Comparison of ENCODE assay signal across 10 cellular contexts in the genomic region with DNA sequence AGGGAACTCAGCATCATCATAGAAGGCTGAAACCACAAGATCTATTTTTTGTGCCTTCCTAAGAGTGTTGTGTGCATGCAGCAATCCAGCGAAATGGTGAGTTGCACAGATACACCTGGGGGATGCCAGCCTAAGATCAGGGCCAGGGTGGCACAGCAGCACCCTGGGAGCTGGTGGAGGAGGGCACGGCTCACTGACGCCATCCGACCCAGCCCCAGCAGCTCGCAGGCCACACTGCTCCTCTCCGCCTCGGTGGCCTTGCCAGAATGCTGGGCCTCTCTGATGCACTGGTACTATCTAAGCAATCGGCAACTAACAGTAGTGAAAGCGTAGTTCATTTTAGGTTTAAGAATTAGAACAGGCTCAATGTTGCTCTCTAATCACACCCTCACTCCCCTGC. TPM values are rescaled to one million over a fixed set of nuclear protein-coding genes. Genes with fewer than 3 reads are reported as not detected.
DNase-seq lines count a peak whose midpoint lies in the region; ATAC-seq and TF ChIP-seq lines count a peak whose summit lies in the region.
"Had no signal": no experiment of that assay in that cellular context is flagged by ENCODE, and none has a peak within 500 bp of the region (broad histone marks: within the 10 kb centered on the region; RNA-seq: fewer than 3 reads in every experiment).

No MANE protein-coding gene starts in this region.

- intact Hi-C loops in activated CD8-positive, alpha-beta T cell treated with anti-CD3 and anti-CD28 coated beads for 36 hours (cut with micrococcal nuclease) = loop anchor here (5.0 kb wide), 1 partner anchor 60 kb away; no protein-coding TSS in a partner anchor

- no peaks in the 10 kb centered on the region for H3K27me3 ChIP-seq in muscle layer of duodenum (ENCODE audit: low read depth, low read length)

- H3K36me3 ChIP-seq in muscle layer of duodenum (ENCODE audit: control insufficient read depth in 1 of 2, insufficient read depth in 2 of 2, low read length in 2 of 2) = no peaks in the 10 kb centered on the region

- H3K9me3 ChIP-seq in muscle layer of duodenum (ENCODE audit: control insufficient read depth in 1 of 2, low read length in 2 of 2) = no peaks in the 10 kb centered on the region

- POLR2A ChIA-PET in activated CD8-positive, alpha-beta T cell treated with anti-CD3 and anti-CD28 coated beads for 36 hours (lab: Charles Lee) = interaction anchor here (0.8 to 2.6 kb wide), 8 partner anchors 10 to 37 kb away, joined by 3 to 16 read pairs (median 7); partner anchors contain the start of gene CAPZB
- POLR2A ChIA-PET in activated CD8-positive, alpha-beta T cell treated with anti-CD3 and anti-CD28 coated beads, Interleukin-2, amount 10 ng/mL, durations not matched to agents 7 days and 5 days (lab: Charles Lee) = interaction anchor here (1.1 to 1.6 kb wide), 3 partner anchors 36 to 39 kb away, joined by 4 to 6 read pairs (median 4); partner anchors contain the start of gene CAPZB
- POLR2A ChIA-PET in activated naive CD8-positive, alpha-beta T cell treated with anti-CD3 and anti-CD28 coated beads, Interleukin-2, amount 10 ng/mL, durations not matched to agents 7 days and 5 days (lab: Charles Lee) = interaction anchor here (1.0 kb wide), 1 partner anchor 36 kb away, joined by 3 read pairs; no protein-coding TSS in a partner anchor

- peaks cover 23% of the 10 kb centered on the region for H3K36me3 Mint-ChIP-seq in activated CD8-positive, alpha-beta T cell treated with anti-CD3 and anti-CD28 coated beads for 36 hours (ENCODE audit: low read depth)
- H3K36me3 Mint-ChIP-seq in activated CD8-positive, alpha-beta T cell treated with anti-CD3 and anti-CD28 coated beads, Interleukin-2, amount 10 ng/mL, durations not matched to agents 7 days and 5 days (ENCODE audit: low read depth) = peaks cover 45% of the 10 kb centered on the region
- peaks cover 16% of the 10 kb centered on the region for H3K36me3 Mint-ChIP-seq in activated naive CD8-positive, alpha-beta T cell treated with anti-CD3 and anti-CD28 coated beads, Interleukin-2, amount 10 ng/mL, durations not matched to agents 7 days and 5 days

- peak overlapping the region; percentile 86 for H3K27ac ChIP-seq in muscle layer of duodenum (ENCODE audit: low read length)
- H3K27ac ChIP-seq in temporal lobe (ENCODE audit: low read depth, low read length) = peak overlapping the region; percentile 19

- peaks cover 91% of the 10 kb centered on the region for H3K4me1 Mint-ChIP-seq in activated CD8-positive, alpha-beta T cell treated with anti-CD3 and anti-CD28 coated beads for 36 hours (ENCODE audit: low read depth)
- H3K4me1 Mint-ChIP-seq in activated CD8-positive, alpha-beta T cell treated with anti-CD3 and anti-CD28 coated beads, Interleukin-2, amount 10 ng/mL, durations not matched to agents 7 days and 5 days (ENCODE audit: low read depth) = peaks cover 69% of the 10 kb centered on the region
- peaks cover 60% of the 10 kb centered on the region for H3K4me1 Mint-ChIP-seq in activated naive CD8-positive, alpha-beta T cell treated with anti-CD3 and anti-CD28 coated beads, Interleukin-2, amount 10 ng/mL, durations not matched to agents 7 days and 5 days

- peak overlapping the region; percentile 26 for H3K4me3 Mint-ChIP-seq in activated CD8-positive, alpha-beta T cell treated with anti-CD3 and anti-CD28 coated beads for 36 hours
- no peak overlapping the region for H3K4me3 Mint-ChIP-seq in activated CD8-positive, alpha-beta T cell treated with anti-CD3 and anti-CD28 coated beads, Interleukin-2, amount 10 ng/mL, durations not matched to agents 7 days and 5 days
- H3K4me3 Mint-ChIP-seq in activated naive CD8-positive, alpha-beta T cell treated with anti-CD3 and anti-CD28 coated beads, Interleukin-2, amount 10 ng/mL, durations not matched to agents 7 days and 5 days = no peak overlapping the region

- peak overlapping the region; percentile 92 for H3K27ac Mint-ChIP-seq in activated CD8-positive, alpha-beta T cell treated with anti-CD3 and anti-CD28 coated beads for 36 hours
- H3K27ac Mint-ChIP-seq in activated CD8-positive, alpha-beta T cell treated with anti-CD3 and anti-CD28 coated beads, Interleukin-2, amount 10 ng/mL, durations not matched to agents 7 days and 5 days = no peak overlapping the region
- peak overlapping the region; percentile 84 for H3K27ac Mint-ChIP-seq in activated naive CD8-positive, alpha-beta T cell treated with anti-CD3 and anti-CD28 coated beads, Interleukin-2, amount 10 ng/mL, durations not matched to agents 7 days and 5 days

- ATAC-seq in activated CD8-positive, alpha-beta T cell treated with anti-CD3 and anti-CD28 coated beads for 36 hours = no peak
- ATAC-seq in activated CD8-positive, alpha-beta T cell treated with anti-CD3 and anti-CD28 coated beads, Interleukin-2, amount 10 ng/mL, durations not matched to agents 7 days and 5 days = no peak
- ATAC-seq in activated naive CD8-positive, alpha-beta T cell treated with anti-CD3 and anti-CD28 coated beads, Interleukin-2, amount 10 ng/mL, durations not matched to agents 7 days and 5 days (ENCODE audit: low read depth) = peak; percentile 10

- H3K4me1 ChIP-seq in muscle layer of duodenum (ENCODE audit: control insufficient read depth in 1 of 2, insufficient read depth in 2 of 2, low read length in 2 of 2) = peaks cover 56 to 80% of the 10 kb centered on the region in 2 donors

- no peak for DNase-seq in activated CD8-positive, alpha-beta T cell treated with anti-CD3 and anti-CD28 coated beads for 36 hours
- DNase-seq in activated CD8-positive, alpha-beta T cell treated with anti-CD3 and anti-CD28 coated beads, Interleukin-2, amount 10 ng/mL, durations not matched to agents 7 days and 5 days = no peak
- DNase-seq in activated naive CD8-positive, alpha-beta T cell treated with anti-CD3 and anti-CD28 coated beads, Interleukin-2, amount 10 ng/mL, durations not matched to agents 7 days and 5 days = no peak
- DNase-seq in COR-L47 (lab: John Stamatoyannopoulos, UW) = no peak
- no peak for DNase-seq in NOMO-1 (lab: John Stamatoyannopoulos, UW; ENCODE audit: unreplicated experiment in 2 of 2)
- DNase-seq in pons (ENCODE audit: low spot score) = no peak
- DNase-seq: activated CD4-positive, alpha-beta T cell treated with anti-CD3 and anti-CD28 coated beads, Interleukin-2, amount 50 U/mL, for 1 hour; NCI-H2081 had no signal

- no peak for TF ChIP-seq CTCF in activated CD8-positive, alpha-beta T cell treated with anti-CD3 and anti-CD28 coated beads for 36 hours (IDR thresholded peaks at IDR 0.05)

- no peaks in the 10 kb centered on the region for H3K27me3 Mint-ChIP-seq in activated CD8-positive, alpha-beta T cell treated with anti-CD3 and anti-CD28 coated beads for 36 hours
- H3K27me3 Mint-ChIP-seq in activated CD8-positive, alpha-beta T cell treated with anti-CD3 and anti-CD28 coated beads, Interleukin-2, amount 10 ng/mL, durations not matched to agents 7 days and 5 days (ENCODE audit: low read depth) = no peaks in the 10 kb centered on the region
- H3K27me3 Mint-ChIP-seq in activated naive CD8-positive, alpha-beta T cell treated with anti-CD3 and anti-CD28 coated beads, Interleukin-2, amount 10 ng/mL, durations not matched to agents 7 days and 5 days = no peaks in the 10 kb centered on the region

- H3K4me3 ChIP-seq in muscle layer of duodenum (ENCODE audit: low read depth in 1 of 2, low read length in 2 of 2) = no peak overlapping the region

- CTCF ChIA-PET in activated CD8-positive, alpha-beta T cell treated with anti-CD3 and anti-CD28 coated beads for 36 hours (lab: Charles Lee) = interaction anchor here (0.6 to 3.1 kb wide), 9 partner anchors 10 to 195 kb away, joined by 3 to 15 read pairs (median 4); no protein-coding TSS in a partner anchor
- CTCF ChIA-PET in activated CD8-positive, alpha-beta T cell treated with anti-CD3 and anti-CD28 coated beads, Interleukin-2, amount 10 ng/mL, durations not matched to agents 7 days and 5 days (lab: Charles Lee) = interaction anchor here (1.2 to 2.6 kb wide), 2 partner anchors 39 to 134 kb away, joined by 3 to 6 read pairs; no protein-coding TSS in a partner anchor

- H3K9me3 Mint-ChIP-seq in activated CD8-positive, alpha-beta T cell treated with anti-CD3 and anti-CD28 coated beads for 36 hours = no peaks in the 10 kb centered on the region
- H3K9me3 Mint-ChIP-seq in activated CD8-positive, alpha-beta T cell treated with anti-CD3 and anti-CD28 coated beads, Interleukin-2, amount 10 ng/mL, durations not matched to agents 7 days and 5 days (ENCODE audit: insufficient read depth) = no peaks in the 10 kb centered on the region
- H3K9me3 Mint-ChIP-seq in activated naive CD8-positive, alpha-beta T cell treated with anti-CD3 and anti-CD28 coated beads, Interleukin-2, amount 10 ng/mL, durations not matched to agents 7 days and 5 days = no peaks in the 10 kb centered on the region

RNA-seq across cellular contexts. Expression of gene CAPZB, which starts 37.8 kb away (rescaled TPM):
- 100 to 1,000 TPM; 335 to 340 TPM for total RNA-seq in activated CD8-positive, alpha-beta T cell treated with anti-CD3 and anti-CD28 coated beads for 36 hours
- total RNA-seq in activated CD8-positive, alpha-beta T cell treated with anti-CD3 and anti-CD28 coated beads, Interleukin-2, amount 10 ng/mL, durations not matched to agents 7 days and 5 days = 100 to 1,000 TPM; 492 to 518 TPM
- total RNA-seq in activated naive CD8-positive, alpha-beta T cell treated with anti-CD3 and anti-CD28 coated beads, Interleukin-2, amount 10 ng/mL, durations not matched to agents 7 days and 5 days = 100 to 1,000 TPM; 395 to 412 TPM
- 40.3 TPM for total RNA-seq in temporal lobe
